18 cellular contexts compared by ENCODE assay signal in genomic region chr22:39169797-39170466, GRCh38. TPM values are rescaled to one million over a fixed set of nuclear protein-coding genes. Genes with fewer than 3 reads are reported as not detected.
DNase-seq lines count a peak whose midpoint lies in the region; ATAC-seq and TF ChIP-seq lines count a peak whose summit lies in the region.
"Had no signal": no experiment of that assay in that cellular context is flagged by ENCODE, and none has a peak within 500 bp of the region (broad histone marks: within the 10 kb centered on the region; RNA-seq: fewer than 3 reads in every experiment).

No MANE protein-coding gene starts in this region.

- DNase-seq in natural killer cell (no peak), SK-MEL-5 (ENCODE audit: low read depth, low spot score) (peak; percentile 19), NCI-H1048 (lab: John Stamatoyannopoulos, UW) (no peak), brain microvascular endothelial cell (no peak)
- no peak for DNase-seq in natural killer cell treated with Interleukin-12 subunit alpha and Interleukin-12 subunit beta and Interleukin-15 and Interleukin-18, amount 100 ng/mL, for 72 hours (ENCODE audit: low spot score)
- no peak for DNase-seq in naive thymus-derived CD4-positive, alpha-beta T cell

- H3K27me3 ChIP-seq in naive thymus-derived CD4-positive, alpha-beta T cell (ENCODE audit: control insufficient read depth in 2 of 2, insufficient read depth in 2 of 2, low read length in 2 of 2) = no peaks in the 10 kb centered on the region
- no peaks in the 10 kb centered on the region for H3K27me3 ChIP-seq in brain microvascular endothelial cell (replicated peaks)
- H3K27me3 ChIP-seq: BLaER1, dorsolateral prefrontal cortex, gastrocnemius medialis, hepatocyte, ovary, upper lobe of right lung had no signal

- no peak for TF ChIP-seq CTCF in natural killer cell (IDR thresholded peaks at IDR 0.05)
- no peak for TF ChIP-seq CTCF in brain microvascular endothelial cell (IDR thresholded peaks at IDR 0.05; ENCODE audit: low read depth, low read length, missing control alignments)

- in situ Hi-C loops in SK-MEL-5 (cut with HindIII; ENCODE audit: low pct_unique_long_range_greater_than_20kb, low sequenced_read_pairs) (no loop called here), brain microvascular endothelial cell (cut with HindIII; ENCODE audit: low pct_ligation_motif_present, low sequenced_read_pairs) (no loop called here)

- POLR2A ChIA-PET in naive thymus-derived CD4-positive, alpha-beta T cell (lab: Charles Lee) = interaction anchor here (0.8 to 11.2 kb wide), 11 partner anchors 9 to 362 kb away, joined by 3 to 240 read pairs (median 10); partner anchors contain the start of genes CBX7, PDGFB, RPL3 and RPS19BP1

- peaks cover 36 to 42% of the 10 kb centered on the region in 2 donors for H3K4me1 ChIP-seq in naive thymus-derived CD4-positive, alpha-beta T cell (ENCODE audit: control insufficient read depth in 2 of 2, insufficient read depth in 2 of 2, low read length in 2 of 2)

- H3K27ac ChIP-seq in naive thymus-derived CD4-positive, alpha-beta T cell (ENCODE audit: low read depth, low read length) = no peak overlapping the region
- H3K27ac ChIP-seq in brain microvascular endothelial cell = no peak overlapping the region
- H3K27ac ChIP-seq: BLaER1, gastrocnemius medialis, GM23248, hepatocyte, ovary, PC-9, upper lobe of right lung had no signal

- peak overlapping the region; percentile 31 for H3K4me3 Mint-ChIP-seq in natural killer cell
- no peak overlapping the region for H3K4me3 Mint-ChIP-seq in natural killer cell treated with Interleukin-12 subunit alpha and Interleukin-12 subunit beta and Interleukin-15 and Interleukin-18, amount 100 ng/mL, for 72 hours
- H3K4me3 Mint-ChIP-seq in naive thymus-derived CD4-positive, alpha-beta T cell = peak overlapping the region in 1 of 10 donors; percentile 20

- peaks cover 0 to 6% of the 10 kb centered on the region in 2 donors for H3K27me3 Mint-ChIP-seq in natural killer cell (ENCODE audit: low read depth in 2 of 2)
- H3K27me3 Mint-ChIP-seq in natural killer cell treated with Interleukin-12 subunit alpha and Interleukin-12 subunit beta and Interleukin-15 and Interleukin-18, amount 100 ng/mL, for 72 hours = peaks cover 7% of the 10 kb centered on the region in 2 donors
- H3K27me3 Mint-ChIP-seq in naive thymus-derived CD4-positive, alpha-beta T cell = peaks cover 0 to 11% (median 0%) of the 10 kb centered on the region in 5 donors

- H3K4me3 ChIP-seq in naive thymus-derived CD4-positive, alpha-beta T cell (ENCODE audit: low read length) = no peak overlapping the region
- no peak overlapping the region for H3K4me3 ChIP-seq in brain microvascular endothelial cell (ENCODE audit: low read depth, low read length)
- H3K4me3 ChIP-seq: BLaER1, gastrocnemius medialis, GM23248, hepatocyte, ovary, PC-9, smooth muscle cell, upper lobe of right lung had no signal

- H3K9me3 ChIP-seq in naive thymus-derived CD4-positive, alpha-beta T cell (ENCODE audit: control insufficient read depth in 2 of 3, low read length in 3 of 3) = no peaks in the 10 kb centered on the region
- H3K9me3 ChIP-seq: BLaER1, gastrocnemius medialis, ovary, upper lobe of right lung had no signal

- H3K36me3 ChIP-seq in naive thymus-derived CD4-positive, alpha-beta T cell (ENCODE audit: control insufficient read depth in 2 of 3, insufficient read depth in 3 of 3, low read length in 3 of 3) = no peaks in the 10 kb centered on the region
- H3K36me3 ChIP-seq in brain microvascular endothelial cell (replicated peaks) = no peaks in the 10 kb centered on the region
- H3K36me3 ChIP-seq: BLaER1, gastrocnemius medialis, ovary, upper lobe of right lung had no signal

- peaks cover 29 to 46% of the 10 kb centered on the region in 2 donors for H3K4me1 Mint-ChIP-seq in natural killer cell
- H3K4me1 Mint-ChIP-seq in natural killer cell treated with Interleukin-12 subunit alpha and Interleukin-12 subunit beta and Interleukin-15 and Interleukin-18, amount 100 ng/mL, for 72 hours (ENCODE audit: low read depth in 2 of 2) = peaks cover 27 to 32% of the 10 kb centered on the region in 2 donors
- peaks cover 21 to 48% (median 41%) of the 10 kb centered on the region in 7 donors for H3K4me1 Mint-ChIP-seq in naive thymus-derived CD4-positive, alpha-beta T cell

- no peaks in the 10 kb centered on the region for H3K36me3 Mint-ChIP-seq in natural killer cell
- no peaks in the 10 kb centered on the region for H3K36me3 Mint-ChIP-seq in natural killer cell treated with Interleukin-12 subunit alpha and Interleukin-12 subunit beta and Interleukin-15 and Interleukin-18, amount 100 ng/mL, for 72 hours
- no peaks in the 10 kb centered on the region for H3K36me3 Mint-ChIP-seq in naive thymus-derived CD4-positive, alpha-beta T cell
- H3K36me3 Mint-ChIP-seq: immature natural killer cell had no signal

- no peaks in the 10 kb centered on the region for H3K9me3 Mint-ChIP-seq in natural killer cell
- H3K9me3 Mint-ChIP-seq in natural killer cell treated with Interleukin-12 subunit alpha and Interleukin-12 subunit beta and Interleukin-15 and Interleukin-18, amount 100 ng/mL, for 72 hours = no peaks in the 10 kb centered on the region
- peaks cover 0 to 3% (median 0%) of the 10 kb centered on the region in 11 donors for H3K9me3 Mint-ChIP-seq in naive thymus-derived CD4-positive, alpha-beta T cell

- peak overlapping the region in 1 of 2 donors; percentile 49 for H3K27ac Mint-ChIP-seq in natural killer cell
- H3K27ac Mint-ChIP-seq in natural killer cell treated with Interleukin-12 subunit alpha and Interleukin-12 subunit beta and Interleukin-15 and Interleukin-18, amount 100 ng/mL, for 72 hours = no peak overlapping the region
- peak overlapping the region in 6 of 9 donors; percentile 43 to 95 (median 88) for H3K27ac Mint-ChIP-seq in naive thymus-derived CD4-positive, alpha-beta T cell

- intact Hi-C loops in natural killer cell (cut with micrococcal nuclease) = loop anchor here (2.0 to 10.0 kb wide), 4 partner anchors 17 to 875 kb away; partner anchors contain the start of gene CBX7
- intact Hi-C loops in naive thymus-derived CD4-positive, alpha-beta T cell (cut with micrococcal nuclease) = loop anchor here (2.0 to 5.0 kb wide), 4 partner anchors 45 to 352 kb away; partner anchors contain the start of gene ATF4 (in 1 of the 2)

- CTCF ChIA-PET in naive thymus-derived CD4-positive, alpha-beta T cell (lab: Charles Lee) = interaction anchor here (0.7 to 12.0 kb wide), 16 partner anchors 12 to 359 kb away, joined by 3 to 262 read pairs (median 3); partner anchors contain the start of genes PDGFB and RPL3

- ATAC-seq in natural killer cell = no peak
- no peak for ATAC-seq in natural killer cell treated with Interleukin-12 subunit alpha and Interleukin-12 subunit beta and Interleukin-15 and Interleukin-18, amount 100 ng/mL, for 72 hours
- ATAC-seq in naive thymus-derived CD4-positive, alpha-beta T cell = no peak
- ATAC-seq in HG02885 (IDR thresholded peaks at IDR 0.05; ENCODE audit: poor library complexity, unreplicated experiment) = no peak
- no peak for ATAC-seq in GM21360 (IDR thresholded peaks at IDR 0.05; ENCODE audit: unreplicated experiment)

RNA-seq across cellular contexts. Expression of gene CBX7, which starts 17.5 kb away (rescaled TPM):
- total RNA-seq in natural killer cell = 10 to 100 TPM; 49.6 to 52.9 (median 50.0) TPM
- total RNA-seq in natural killer cell treated with Interleukin-12 subunit alpha and Interleukin-12 subunit beta and Interleukin-15 and Interleukin-18, amount 100 ng/mL, for 72 hours = 10 to 100 TPM in 1 of 2 donors, 1 to 10 TPM in 1; 4.9 to 11.1 TPM
- total RNA-seq in SK-MEL-5 (2014; rRNA removed; shearing (Covaris generic)) = 2.7 and 4.7 TPM in 2 replicates
- polyA plus RNA-seq in SK-MEL-5 (2015; cell fraction: cytosol; rRNA removed) = 14.7 and 24.5 TPM in 2 replicates
- polyA plus RNA-seq in SK-MEL-5 (2015; cell fraction: nucleus; rRNA removed) = 33.0 and 37.6 TPM in 2 replicates
- total RNA-seq in naive thymus-derived CD4-positive, alpha-beta T cell = 100 to 1,000 TPM in 2 of 5 experiments, 10 to 100 TPM in 3; 14.2 to 164 (median 76.9) TPM
- polyA plus RNA-seq in naive thymus-derived CD4-positive, alpha-beta T cell = 10 to 100 TPM; 24.1 to 32.7 TPM

Comparison
In these comparisons a context has a peak if more than half of its experiments do, and no peak if none do; other contexts are left out.
1. H3K27ac Mint-ChIP-seq: peak in naive thymus-derived CD4-positive, alpha-beta T cell (6 of 9); none in natural killer cell treated with Interleukin-12 subunit alpha and Interleukin-12 subunit beta and Interleukin-15 and Interleukin-18, amount 100 ng/mL, for 72 hours (0 of 2).